Comparison of ENCODE assay signal across 10 cellular contexts in the genomic region with DNA sequence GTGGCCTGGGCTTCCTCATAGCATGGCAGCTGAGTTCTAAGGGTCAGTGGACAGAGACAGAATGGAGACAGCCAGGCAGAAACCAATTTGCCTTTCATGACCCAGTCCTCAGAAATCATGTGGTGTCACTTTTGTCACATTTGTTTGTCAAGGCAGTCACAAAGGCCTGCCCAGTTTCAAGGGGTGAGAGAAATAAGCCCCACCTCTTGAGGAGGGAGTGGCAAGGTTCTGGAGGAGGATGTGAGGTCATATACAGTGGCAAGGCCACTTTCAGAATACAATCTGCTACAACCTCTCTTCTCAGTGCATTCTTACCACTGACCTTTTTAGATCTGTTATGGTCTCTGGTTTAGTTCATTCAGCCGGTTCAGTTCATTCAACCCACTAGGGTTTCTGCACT.
A peak's percentile ranks its signal among the peaks of the same experiment; 100 is the strongest.
DNase-seq lines count a peak whose midpoint lies in the region; ATAC-seq and TF ChIP-seq lines count a peak whose summit lies in the region.
"Had no signal": no experiment of that assay in that cellular context is flagged by ENCODE, and none has a peak within 500 bp of the region (broad histone marks: within the 10 kb centered on the region; RNA-seq: fewer than 3 reads in every experiment).

No MANE protein-coding gene starts in this region.

- no peak overlapping the region for H3K4me3 ChIP-seq in DND-41 (ENCODE audit: low read depth in 1 of 2, low read length in 2 of 2)

- no peaks in the 10 kb centered on the region for H3K36me3 Mint-ChIP-seq in activated CD4-positive, alpha-beta memory T cell treated with anti-CD3 and anti-CD28 coated beads, Interleukin-2, amount 10 ng/mL, durations not matched to agents 7 days and 5 days (ENCODE audit: low read depth)
- no peaks in the 10 kb centered on the region for H3K36me3 Mint-ChIP-seq in HFFc6 (ENCODE audit: low read depth)

- H3K4me3 Mint-ChIP-seq in activated CD4-positive, alpha-beta memory T cell treated with anti-CD3 and anti-CD28 coated beads, Interleukin-2, amount 10 ng/mL, durations not matched to agents 7 days and 5 days, result no peak overlapping the region
- no peak overlapping the region for H3K4me3 Mint-ChIP-seq in HFFc6

- no peaks in the 10 kb centered on the region for H3K9me3 Mint-ChIP-seq in activated CD4-positive, alpha-beta memory T cell treated with anti-CD3 and anti-CD28 coated beads, Interleukin-2, amount 10 ng/mL, durations not matched to agents 7 days and 5 days
- H3K9me3 Mint-ChIP-seq in HFFc6, result no peaks in the 10 kb centered on the region

- no peak for TF ChIP-seq CTCF in DND-41 (IDR thresholded peaks at IDR 0.05; ENCODE audit: borderline replicate concordance, extremely low read depth, low read length, poor library complexity, severe bottlenecking)
- TF ChIP-seq CTCF in HFFc6 (IDR thresholded peaks at IDR 0.05), result no peak

- H3K9me3 ChIP-seq in DND-41 (ENCODE audit: insufficient read depth, low read length, severe bottlenecking), result no peaks in the 10 kb centered on the region

- H3K4me1 Mint-ChIP-seq in activated CD4-positive, alpha-beta memory T cell treated with anti-CD3 and anti-CD28 coated beads, Interleukin-2, amount 10 ng/mL, durations not matched to agents 7 days and 5 days, result peaks cover 25% of the 10 kb centered on the region
- H3K4me1 Mint-ChIP-seq in HFFc6 (ENCODE audit: low read depth), result peaks cover 12% of the 10 kb centered on the region

- H3K4me2 ChIP-seq in DND-41 (ENCODE audit: insufficient read depth, low read length), result no peak overlapping the region

- no peaks in the 10 kb centered on the region for H3K4me1 ChIP-seq in DND-41 (ENCODE audit: insufficient read depth, low read length)

- H3K36me3 ChIP-seq in DND-41 (ENCODE audit: insufficient read depth, low read length), result no peaks in the 10 kb centered on the region

- H3K27ac Mint-ChIP-seq in activated CD4-positive, alpha-beta memory T cell treated with anti-CD3 and anti-CD28 coated beads, Interleukin-2, amount 10 ng/mL, durations not matched to agents 7 days and 5 days, result peak overlapping the region; percentile 89
- H3K27ac Mint-ChIP-seq in HFFc6, result no peak overlapping the region

- DNase-seq in DND-41, result no peak
- peak; percentile 62 for DNase-seq in activated CD4-positive, alpha-beta memory T cell treated with anti-CD3 and anti-CD28 coated beads, Interleukin-2, amount 10 ng/mL, durations not matched to agents 7 days and 5 days
- DNase-seq in COLO829 (ENCODE audit: low spot score), result no peak
- DNase-seq in HFFc6, result no peak
- no peak for DNase-seq in RPMI8226
- DNase-seq in Ammon's horn (ENCODE audit: low spot score), result no peak
- DNase-seq: dermis blood vessel endothelial cell, kidney glomerular epithelial cell had no signal

- CTCF ChIA-PET in activated CD4-positive, alpha-beta memory T cell treated with anti-CD3 and anti-CD28 coated beads, Interleukin-2, amount 10 ng/mL, durations not matched to agents 7 days and 5 days (lab: Charles Lee), result no interaction called here

- ATAC-seq in DND-41 (ENCODE audit: insufficient read depth, low read depth) (peak; percentile 65; the same call in 2 of the 3 replicates), GM19023 (IDR thresholded peaks at IDR 0.05; ENCODE audit: unreplicated experiment) (peak; percentile 63), HG03025 (IDR thresholded peaks at IDR 0.05; ENCODE audit: low FRiP score, unreplicated experiment) (peak; percentile 72)

- no peaks in the 10 kb centered on the region for H3K79me2 ChIP-seq in DND-41 (ENCODE audit: insufficient read depth, low read length)

- H4K20me1 ChIP-seq in DND-41 (ENCODE audit: insufficient read depth, low read length), result no peaks in the 10 kb centered on the region

- H3K27ac ChIP-seq in DND-41 (ENCODE audit: low read length), result no peak overlapping the region

- no peaks in the 10 kb centered on the region for H3K27me3 ChIP-seq in DND-41 (ENCODE audit: insufficient read depth, low read length, poor library complexity)

- no peak overlapping the region for H2AFZ ChIP-seq in DND-41 (ENCODE audit: low read depth, low read length)

- no peaks in the 10 kb centered on the region for H3K27me3 Mint-ChIP-seq in activated CD4-positive, alpha-beta memory T cell treated with anti-CD3 and anti-CD28 coated beads, Interleukin-2, amount 10 ng/mL, durations not matched to agents 7 days and 5 days
- H3K27me3 Mint-ChIP-seq in HFFc6 (ENCODE audit: insufficient read depth), result peaks cover 1% of the 10 kb centered on the region; the same call in 1 of the 2 replicates

- POLR2A ChIA-PET in activated CD4-positive, alpha-beta memory T cell treated with anti-CD3 and anti-CD28 coated beads, Interleukin-2, amount 10 ng/mL, durations not matched to agents 7 days and 5 days (lab: Charles Lee), result interaction anchor here (0.9 to 1.4 kb wide), 2 partner anchors 24 to 25 kb away, joined by 3 to 4 read pairs; no protein-coding TSS in a partner anchor

- no peak overlapping the region for H3K9ac ChIP-seq in DND-41 (ENCODE audit: low read depth, low read length)
